In genomic region chr15:75809986-75810750, GRCh38 we compare ENCODE assay signal across 1 cellular context.
TF ChIP-seq lines count a peak whose summit lies in the region.

No MANE protein-coding gene starts in this region.

TF ChIP-seq in GM23338, 12 proteins besides CTCF, POLR2A, EP300 and RAD21 (continued from another document):
- TF ChIP-seq ZNF462 (CRISPR knock-in tag; IDR thresholded peaks at IDR 0.05) (no peak), POLR2AphosphoS5 (IDR thresholded peaks at IDR 0.05; ENCODE audit: low read depth) (no peak), ZNF331 (CRISPR knock-in tag; IDR thresholded peaks at IDR 0.05; ENCODE audit: low read depth) (no peak), EZH2 (IDR thresholded peaks at IDR 0.05; ENCODE audit: low read depth, unreplicated experiment) (no peak), EZH2phosphoT487 (IDR thresholded peaks at IDR 0.05; ENCODE audit: unreplicated experiment) (no peak), NANOG (IDR thresholded peaks at IDR 0.05; ENCODE audit: borderline replicate concordance) (no peak), STAT1 (IDR thresholded peaks at IDR 0.05; ENCODE audit: unreplicated experiment) (no peak), REST (IDR thresholded peaks at IDR 0.05; ENCODE audit: unreplicated experiment) (no peak), CREB1 (CRISPR knock-in tag; IDR thresholded peaks at IDR 0.05; ENCODE audit: low read depth) (no peak), ZNF114 (CRISPR knock-in tag; IDR thresholded peaks at IDR 0.05) (no peak), ETS1 (IDR thresholded peaks at IDR 0.05) (no peak)
